In the genomic region with DNA sequence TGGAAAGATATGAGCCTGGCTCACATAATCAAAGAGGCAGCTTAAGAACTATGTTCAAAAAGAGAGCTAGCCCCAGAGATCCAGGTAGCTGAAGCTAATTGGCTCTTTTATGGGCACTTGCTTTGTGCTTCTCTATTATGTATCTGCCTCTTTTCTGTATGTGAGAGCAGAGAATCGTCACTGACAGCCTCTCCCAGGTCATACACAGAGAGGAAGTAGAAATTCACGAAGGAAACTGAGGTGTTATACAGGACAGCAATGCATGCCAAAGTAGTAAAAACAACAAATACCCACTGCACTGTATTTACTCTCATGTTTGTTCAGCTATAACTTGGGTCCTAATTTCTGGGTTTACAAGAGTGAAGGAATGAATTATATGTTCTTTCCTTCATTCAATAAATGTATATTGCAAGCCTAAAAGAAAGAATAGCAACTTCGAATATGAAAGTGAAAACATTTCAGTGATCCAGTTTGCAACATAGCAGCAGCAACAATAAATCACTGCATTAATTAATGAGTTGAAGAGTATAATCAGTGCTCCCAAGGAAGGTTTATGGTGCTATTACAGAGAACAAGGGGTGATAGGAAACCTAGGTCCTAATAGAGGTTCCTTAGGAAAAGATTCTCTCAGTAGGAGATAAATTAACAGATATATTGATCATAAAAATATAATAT, we compare ENCODE assay signal across 8 cellular contexts. TPM values are rescaled to one million over a fixed set of nuclear protein-coding genes. Genes with fewer than 3 reads are reported as not detected.
DNase-seq lines count a peak whose midpoint lies in the region; ATAC-seq, FAIRE-seq and TF ChIP-seq lines count a peak whose summit lies in the region.

No MANE protein-coding gene starts in this region.

- FAIRE-seq in GM12892 (lab: Jason Lieb, UNC): peak; percentile 76

- ATAC-seq in GM19463 (IDR thresholded peaks at IDR 0.05; ENCODE audit: unreplicated experiment) (peak; percentile 73), HG03175 (IDR thresholded peaks at IDR 0.05; ENCODE audit: unreplicated experiment) (peak; percentile 88)
- ATAC-seq in activated naive CD8-positive, alpha-beta T cell treated with anti-CD3 and anti-CD28 coated beads, Interleukin-2, amount 50 U/mL, for 24 hours: no peak

- no peak for DNase-seq in GM12892 (ENCODE audit: insufficient read length)
- no peak for DNase-seq in activated naive CD8-positive, alpha-beta T cell treated with anti-CD3 and anti-CD28 coated beads, Interleukin-2, amount 50 U/mL, for 24 hours
- DNase-seq in DMS79 treated with DMSO at 0.1 percent for 48 hours (lab: John Stamatoyannopoulos, UW): no peak
- DNase-seq in AML-193 (lab: John Stamatoyannopoulos, UW): no peak
- no peak for DNase-seq in NCI-H187 (lab: John Stamatoyannopoulos, UW)
- DNase-seq in ureter (ENCODE audit: low spot score): no peak

- H3K27ac Mint-ChIP-seq in activated naive CD8-positive, alpha-beta T cell treated with anti-CD3 and anti-CD28 coated beads, Interleukin-2, amount 50 U/mL, for 24 hours: no peak overlapping the region

- H3K9me3 Mint-ChIP-seq in activated naive CD8-positive, alpha-beta T cell treated with anti-CD3 and anti-CD28 coated beads, Interleukin-2, amount 50 U/mL, for 24 hours: no peaks in the 10 kb centered on the region

- no peaks in the 10 kb centered on the region for H3K36me3 Mint-ChIP-seq in activated naive CD8-positive, alpha-beta T cell treated with anti-CD3 and anti-CD28 coated beads, Interleukin-2, amount 50 U/mL, for 24 hours (ENCODE audit: low read depth)

- H3K4me1 Mint-ChIP-seq in activated naive CD8-positive, alpha-beta T cell treated with anti-CD3 and anti-CD28 coated beads, Interleukin-2, amount 50 U/mL, for 24 hours: peaks cover 15% of the 10 kb centered on the region

- no peak for TF ChIP-seq POLR2A in GM12892 (IDR thresholded peaks at IDR 0.05; ENCODE audit: low read depth, low read length)

- peaks cover 7% of the 10 kb centered on the region for H3K27me3 Mint-ChIP-seq in activated naive CD8-positive, alpha-beta T cell treated with anti-CD3 and anti-CD28 coated beads, Interleukin-2, amount 50 U/mL, for 24 hours

- peak overlapping the region; percentile 39 for H3K4me3 Mint-ChIP-seq in activated naive CD8-positive, alpha-beta T cell treated with anti-CD3 and anti-CD28 coated beads, Interleukin-2, amount 50 U/mL, for 24 hours

RNA-seq across cellular contexts. Expression of gene ATXN7L3B, which starts 47.1 kb away (rescaled TPM):
- polyA plus RNA-seq in GM12892 (2012; ENCODE audit: missing spikeins): 14.2 TPM
- 31.1 TPM for total RNA-seq in ureter
